9 cellular contexts compared by ENCODE assay signal in the genomic region with DNA sequence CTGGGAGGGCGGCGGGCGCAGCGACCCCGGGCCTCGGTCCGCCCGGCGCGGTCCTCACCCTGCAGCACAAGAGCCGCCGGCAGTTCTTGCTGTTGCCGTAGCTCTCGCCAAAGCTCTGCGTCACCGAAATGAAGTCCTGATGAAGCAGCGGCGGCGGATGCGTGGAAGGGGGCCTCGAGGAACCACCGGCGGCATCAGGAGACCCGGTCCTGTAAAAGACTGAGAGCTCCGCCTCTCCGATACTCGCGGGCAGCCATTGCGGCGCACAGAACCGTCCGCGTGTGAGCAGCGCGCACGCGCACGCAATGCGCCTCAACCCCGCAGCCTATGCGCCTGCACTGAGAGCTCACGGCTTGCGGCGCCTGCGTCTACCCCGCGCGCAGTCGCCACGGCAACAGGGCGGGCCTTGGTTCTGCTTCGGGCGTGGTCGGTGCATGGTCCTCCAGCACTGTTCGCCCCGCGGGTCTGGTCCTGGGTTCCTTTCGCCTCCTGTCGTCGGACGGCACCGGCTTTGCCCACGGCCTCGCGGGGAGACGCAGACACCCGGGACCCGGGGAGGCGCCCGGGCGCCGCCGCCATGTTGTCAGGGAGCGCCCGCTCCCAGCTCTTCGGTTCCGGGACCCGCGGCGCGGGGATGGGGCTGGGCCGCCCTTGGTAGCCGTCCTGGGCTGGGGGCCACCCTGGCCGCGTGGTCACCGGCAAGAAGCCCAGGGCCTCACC. TPM values are rescaled to one million over a fixed set of nuclear protein-coding genes. Genes with fewer than 3 reads are reported as not detected.
A peak's percentile ranks its signal among the peaks of the same experiment; 100 is the strongest.
DNase-seq lines count a peak whose midpoint lies in the region; ATAC-seq, FAIRE-seq and TF ChIP-seq lines count a peak whose summit lies in the region.
"Had no signal": no experiment of that assay in that cellular context is flagged by ENCODE, and none has a peak within 500 bp of the region (broad histone marks: within the 10 kb centered on the region; RNA-seq: fewer than 3 reads in every experiment).

No MANE protein-coding gene starts in this region.

- POLR2A ChIA-PET in BJ (lab: Charles Lee) (interaction anchor here (0.5 to 1.0 kb wide), 2 partner anchors 59 to 94 kb away, joined by 3 read pairs; no protein-coding TSS in a partner anchor), HepG2 (lab: Yijun Ruan, JAX) (interaction anchor here (0.7 to 2.4 kb wide), 21 partner anchors 8 to 243 kb away, joined by 3 to 34 read pairs (median 4); partner anchors contain the start of genes ANAPC2, GRIN1, MAN1B1 and RNF208)

- TF ChIP-seq CTCF in BJ (IDR thresholded peaks at IDR 0.05; ENCODE audit: insufficient read depth, low read depth, low read length): no peak
- TF ChIP-seq CTCF in HepG2 (CRISPR knock-in tag; IDR thresholded peaks at IDR 0.05): no peak; the same call in 1 of the 2 replicates

- FAIRE-seq in HepG2 (lab: Jason Lieb, UNC): peak; percentile 86

- in situ Hi-C loops in HepG2 (cut with HindIII; ENCODE audit: extremely low pct_ligation_motif_present, low pct_unique_long_range_greater_than_20kb): no loop called here

- peak; percentile 73 to 91 for TF ChIP-seq POLR2A in HepG2 (IDR thresholded peaks at IDR 0.05; ENCODE audit: insufficient read depth in 1 of 2, low read depth in 2 of 2, low read length in 2 of 2)

- CTCF ChIA-PET in BJ (lab: Yijun Ruan, JAX): interaction anchor here (0.6 to 1.4 kb wide), 4 partner anchors 98 to 405 kb away, joined by 3 to 11 read pairs (median 4); partner anchors contain the start of genes RNF224 and TUBB4B
- CTCF ChIA-PET in HepG2 (lab: Yijun Ruan, JAX; ENCODE audit: low intra/inter-chr PET ratio, low total read pairs): no interaction called here

- no peaks in the 10 kb centered on the region for H3K9me3 ChIP-seq in HepG2 (ENCODE audit: low read length)

- peak overlapping the region; percentile 80 for H3K9ac ChIP-seq in HepG2 (ENCODE audit: insufficient read depth, low read depth, low read length)

- peak; percentile 81 for ATAC-seq in HG03460 (IDR thresholded peaks at IDR 0.05; ENCODE audit: unreplicated experiment)
- peak; percentile 95 for ATAC-seq in HepG2

- TF ChIP-seq RAD21 in HepG2 (CRISPR knock-in tag; IDR thresholded peaks at IDR 0.05): peak; percentile 39

- no peak overlapping the region for H2AFZ ChIP-seq in HepG2 (ENCODE audit: low read length)

- no TSS peak for BruUV-seq in HepG2 (replicated peaks; lab: Mats Ljungman, UMichigan)

- peak overlapping the region; percentile 98 for H3K4me2 ChIP-seq in HepG2 (ENCODE audit: low read depth, low read length)

- no CpG with 5 or more reads among the region's 86 CpGs for whole genome bisulfite sequencing in HepG2 (ENCODE audit: low lambda C conversion rate)

- H3K27me3 ChIP-seq in BJ (ENCODE audit: control insufficient read depth, insufficient read depth, low read length) (no peaks in the 10 kb centered on the region), HepG2 (ENCODE audit: control insufficient read depth in 1 of 2, insufficient read depth in 2 of 2, low read length in 2 of 2) (no peaks in the 10 kb centered on the region)

- peak overlapping the region; percentile 82 for H3K27ac ChIP-seq in HepG2 (ENCODE audit: extremely low read length, insufficient read depth, low read length)

- H3K4me3 ChIP-seq in BJ (ENCODE audit: low read depth, low read length) (peak overlapping the region; percentile 63), HepG2 (replicated peaks in 1 of 3; ENCODE audit: insufficient read depth in 1 of 3, low read depth in 2 of 3, low read length in 3 of 3) (peak overlapping the region; percentile 75 to 90 (median 85))

- H3K79me2 ChIP-seq in HepG2 (ENCODE audit: insufficient read depth, low read length): peaks cover 19% of the 10 kb centered on the region

- TF ChIP-seq EP300 in HepG2 (IDR thresholded peaks at IDR 0.05; ENCODE audit: low read depth in 2 of 2, low read length in 2 of 2): no peak; a peak in 1 of 4 replicates
- no peak for TF ChIP-seq EP300 in HepG2 (CRISPR knock-in tag; IDR thresholded peaks at IDR 0.05; ENCODE audit: borderline replicate concordance)

- peaks cover 5% of the 10 kb centered on the region; the same call in 1 of the 2 replicates for H4K20me1 ChIP-seq in HepG2 (ENCODE audit: insufficient read depth, low read length)

- H3K4me1 ChIP-seq in HepG2 (ENCODE audit: insufficient read depth, low read length): peaks cover 24% of the 10 kb centered on the region

- DNase-seq in BJ (ENCODE audit: low read depth) (peak; percentile 54), GM19240 (ENCODE audit: insufficient read length, low spot score) (peak; percentile 94), NCI-H526 (lab: John Stamatoyannopoulos, UW) (peak; percentile 56 to 91), dermis blood vessel endothelial cell (peak; percentile 96), HepG2 (ENCODE audit: low spot score) (peak; percentile 81)
- peak; percentile 78 to 85 for DNase-seq in activated CD4-positive, alpha-beta T cell treated with anti-CD3 and anti-CD28 coated beads, Interleukin-2, amount 50 U/mL, for 24 hours (ENCODE audit: low read depth in 1 of 2, low spot score in 1 of 2)
- DNase-seq in stimulated activated CD4-positive, alpha-beta T cell treated with anti-CD3 and anti-CD28 coated beads, Interleukin-2, amount 100 ng/mL, for 4 hours (ENCODE audit: low read depth): peak; percentile 85

- H3K36me3 ChIP-seq in BJ (ENCODE audit: control insufficient read depth, insufficient read depth, low read length) (no peaks in the 10 kb centered on the region), HepG2 (replicated peaks in 1 of 2; ENCODE audit: control insufficient read depth in 1 of 2, insufficient read depth in 2 of 2, low read length in 2 of 2) (no peaks in the 10 kb centered on the region)

- intact Hi-C loops in HepG2 (cut with micrococcal nuclease; ENCODE audit: unreplicated experiment): no loop called here

RNA-seq across cellular contexts. Expression of gene GRIN1, which starts 9.3 kb away (rescaled TPM):
- polyA plus RNA-seq in BJ (2011; rRNA removed): 0.04 and 0.10 TPM in 2 replicates
- 0.10 and 0.66 TPM in 2 replicates for polyA minus RNA-seq in BJ (2011; rRNA and poly(A)+ RNA removed)
- 0.05 and 0.17 TPM in 2 replicates for total RNA-seq in dermis blood vessel endothelial cell
- total RNA-seq in HepG2 (2016; rRNA removed; fragmentation: Illumina TruSeq; extraction: Trizol): not detected in 2 replicates
- not detected in 2 replicates for total RNA-seq in HepG2 (2016; cell fraction: cytosol; rRNA removed; fragmentation: Illumina TruSeq; extraction: Trizol; ENCODE audit: low read depth)
- total RNA-seq in HepG2 (2016; cell fraction: insoluble cytoplasmic fraction; rRNA removed; fragmentation: Illumina TruSeq; extraction: Trizol): not detected in 2 replicates
- not detected in 2 replicates for total RNA-seq in HepG2 (2016; cell fraction: membrane; rRNA removed; fragmentation: Illumina TruSeq; extraction: Trizol)
- 0.09 TPM in 1 of 2 replicates, not detected in the other for total RNA-seq in HepG2 (2016; cell fraction: nucleus; rRNA removed; fragmentation: Illumina TruSeq; extraction: Trizol)
- 0.05 and 0.13 TPM in 2 replicates for polyA plus RNA-seq in HepG2 (2011; rRNA removed)
- polyA plus RNA-seq in HepG2 (2011; cell fraction: cytosol; rRNA removed): 0.04 and 0.16 TPM in 2 replicates
- polyA plus RNA-seq in HepG2 (2011; cell fraction: nucleus; rRNA removed): 0.64 and 1.3 TPM in 2 replicates
- 0.32 and 0.40 TPM in 2 replicates for polyA plus RNA-seq in HepG2 (2012)
- not detected in 2 replicates for polyA plus RNA-seq in HepG2 (2016; cell fraction: cytosol; fragmentation: Illumina TruSeq; extraction: Trizol; ENCODE audit: low read depth)
- not detected in 2 replicates for polyA plus RNA-seq in HepG2 (2016; cell fraction: insoluble cytoplasmic fraction; fragmentation: Illumina TruSeq; extraction: Trizol; ENCODE audit: low read depth)
- polyA plus RNA-seq in HepG2 (2016; cell fraction: membrane; fragmentation: Illumina TruSeq; extraction: Trizol; ENCODE audit: low read depth): not detected in 2 replicates
- not detected in 2 replicates for polyA plus RNA-seq in HepG2 (2016; cell fraction: nucleus; fragmentation: Illumina TruSeq; extraction: Trizol; ENCODE audit: insufficient read depth, low read depth)
- polyA minus RNA-seq in HepG2 (2011; rRNA and poly(A)+ RNA removed; ENCODE audit: low replicate concordance): 0.05 and 0.06 TPM in 2 replicates
- not detected in 2 replicates for polyA minus RNA-seq in HepG2 (2011; cell fraction: cytosol; rRNA and poly(A)+ RNA removed)
- 0.39 TPM in 1 of 2 replicates, not detected in the other for polyA minus RNA-seq in HepG2 (2011; cell fraction: nucleus; rRNA and poly(A)+ RNA removed)

RNA-seq across cellular contexts. Expression of gene DPP7, which starts 15.1 kb away (rescaled TPM):
- polyA plus RNA-seq in BJ (2011; rRNA removed) (66.7 and 94.4 TPM in 2 replicates), HepG2 (2011; rRNA removed) (4.5 and 6.5 TPM in 2 replicates)
- polyA minus RNA-seq in BJ (2011; rRNA and poly(A)+ RNA removed): 35.7 and 70.8 TPM in 2 replicates
- total RNA-seq in dermis blood vessel endothelial cell (81.5 and 98.5 TPM in 2 replicates), HepG2 (2016; rRNA removed; fragmentation: Illumina TruSeq; extraction: Trizol) (0.66 and 1.2 TPM in 2 replicates)
- 0.91 and 1.4 TPM in 2 replicates for total RNA-seq in HepG2 (2016; cell fraction: cytosol; rRNA removed; fragmentation: Illumina TruSeq; extraction: Trizol; ENCODE audit: low read depth)
- total RNA-seq in HepG2 (2016; cell fraction: insoluble cytoplasmic fraction; rRNA removed; fragmentation: Illumina TruSeq; extraction: Trizol): 0.65 and 0.95 TPM in 2 replicates
- total RNA-seq in HepG2 (2016; cell fraction: membrane; rRNA removed; fragmentation: Illumina TruSeq; extraction: Trizol): 0.83 TPM in 2 replicates
- 0.97 and 1.4 TPM in 2 replicates for total RNA-seq in HepG2 (2016; cell fraction: nucleus; rRNA removed; fragmentation: Illumina TruSeq; extraction: Trizol)
- polyA plus RNA-seq in HepG2 (2011; cell fraction: cytosol; rRNA removed): 1.9 and 3.2 TPM in 2 replicates
- polyA plus RNA-seq in HepG2 (2011; cell fraction: nucleus; rRNA removed): 28.6 and 38.6 TPM in 2 replicates
- 3.1 and 4.5 TPM in 2 replicates for polyA plus RNA-seq in HepG2 (2012)
- 0.95 and 1.3 TPM in 2 replicates for polyA plus RNA-seq in HepG2 (2016; cell fraction: cytosol; fragmentation: Illumina TruSeq; extraction: Trizol; ENCODE audit: low read depth)
- polyA plus RNA-seq in HepG2 (2016; cell fraction: insoluble cytoplasmic fraction; fragmentation: Illumina TruSeq; extraction: Trizol; ENCODE audit: low read depth): 0.72 and 1.0 TPM in 2 replicates
- polyA plus RNA-seq in HepG2 (2016; cell fraction: membrane; fragmentation: Illumina TruSeq; extraction: Trizol; ENCODE audit: low read depth): 0.70 and 0.74 TPM in 2 replicates
- 4.6 and 5.3 TPM in 2 replicates for polyA plus RNA-seq in HepG2 (2016; cell fraction: nucleus; fragmentation: Illumina TruSeq; extraction: Trizol; ENCODE audit: insufficient read depth, low read depth)
- polyA minus RNA-seq in HepG2 (2011; rRNA and poly(A)+ RNA removed; ENCODE audit: low replicate concordance): 3.4 and 95.8 TPM in 2 replicates
- polyA minus RNA-seq in HepG2 (2011; cell fraction: cytosol; rRNA and poly(A)+ RNA removed): 1.5 and 1.6 TPM in 2 replicates
- polyA minus RNA-seq in HepG2 (2011; cell fraction: nucleus; rRNA and poly(A)+ RNA removed): 1.9 and 2.3 TPM in 2 replicates

RNA-seq across cellular contexts. Expression of gene LRRC26, which starts 40.2 kb away (rescaled TPM):
- polyA plus RNA-seq in BJ (2011; rRNA removed) (not detected in 2 replicates), HepG2 (2011; rRNA removed) (not detected in 2 replicates)
- not detected in 2 replicates for polyA minus RNA-seq in BJ (2011; rRNA and poly(A)+ RNA removed)
- total RNA-seq in dermis blood vessel endothelial cell (not detected in 2 replicates), HepG2 (2016; rRNA removed; fragmentation: Illumina TruSeq; extraction: Trizol) (not detected in 2 replicates)
- not detected in 2 replicates for total RNA-seq in HepG2 (2016; cell fraction: cytosol; rRNA removed; fragmentation: Illumina TruSeq; extraction: Trizol; ENCODE audit: low read depth)
- not detected in 2 replicates for total RNA-seq in HepG2 (2016; cell fraction: insoluble cytoplasmic fraction; rRNA removed; fragmentation: Illumina TruSeq; extraction: Trizol)
- not detected in 2 replicates for total RNA-seq in HepG2 (2016; cell fraction: membrane; rRNA removed; fragmentation: Illumina TruSeq; extraction: Trizol)
- not detected in 2 replicates for total RNA-seq in HepG2 (2016; cell fraction: nucleus; rRNA removed; fragmentation: Illumina TruSeq; extraction: Trizol)
- polyA plus RNA-seq in HepG2 (2011; cell fraction: cytosol; rRNA removed): 0.09 TPM in 1 of 2 replicates, not detected in the other
- polyA plus RNA-seq in HepG2 (2011; cell fraction: nucleus; rRNA removed): 0.18 and 0.26 TPM in 2 replicates
- polyA plus RNA-seq in HepG2 (2012): not detected in 2 replicates
- not detected in 2 replicates for polyA plus RNA-seq in HepG2 (2016; cell fraction: cytosol; fragmentation: Illumina TruSeq; extraction: Trizol; ENCODE audit: low read depth)
- polyA plus RNA-seq in HepG2 (2016; cell fraction: insoluble cytoplasmic fraction; fragmentation: Illumina TruSeq; extraction: Trizol; ENCODE audit: low read depth): not detected in 2 replicates
- polyA plus RNA-seq in HepG2 (2016; cell fraction: membrane; fragmentation: Illumina TruSeq; extraction: Trizol; ENCODE audit: low read depth): not detected in 2 replicates
- not detected in 2 replicates for polyA plus RNA-seq in HepG2 (2016; cell fraction: nucleus; fragmentation: Illumina TruSeq; extraction: Trizol; ENCODE audit: insufficient read depth, low read depth)
- 0.21 TPM in 1 of 2 replicates, not detected in the other for polyA minus RNA-seq in HepG2 (2011; rRNA and poly(A)+ RNA removed; ENCODE audit: low replicate concordance)
- not detected in 2 replicates for polyA minus RNA-seq in HepG2 (2011; cell fraction: cytosol; rRNA and poly(A)+ RNA removed)
- polyA minus RNA-seq in HepG2 (2011; cell fraction: nucleus; rRNA and poly(A)+ RNA removed): not detected in 2 replicates
- total RNA-seq: T-helper 2 cell treated with Interferon-gamma antibody and Interleukin-4, amounts not matched to agents 100 ng/mL and 5 ng/mL, for 36 hours had no signal

RNA-seq across cellular contexts. Expression of gene TMEM210, which starts 42.2 kb away (rescaled TPM):
- not detected in 2 replicates for polyA plus RNA-seq in BJ (2011; rRNA removed)
- not detected in 2 replicates for polyA minus RNA-seq in BJ (2011; rRNA and poly(A)+ RNA removed)
- not detected in 2 replicates for total RNA-seq in dermis blood vessel endothelial cell
- total RNA-seq in HepG2 (2016; rRNA removed; fragmentation: Illumina TruSeq; extraction: Trizol): not detected in 2 replicates
- not detected in 2 replicates for total RNA-seq in HepG2 (2016; cell fraction: cytosol; rRNA removed; fragmentation: Illumina TruSeq; extraction: Trizol; ENCODE audit: low read depth)
- total RNA-seq in HepG2 (2016; cell fraction: insoluble cytoplasmic fraction; rRNA removed; fragmentation: Illumina TruSeq; extraction: Trizol): not detected in 2 replicates
- total RNA-seq in HepG2 (2016; cell fraction: membrane; rRNA removed; fragmentation: Illumina TruSeq; extraction: Trizol): not detected in 2 replicates
- not detected in 2 replicates for total RNA-seq in HepG2 (2016; cell fraction: nucleus; rRNA removed; fragmentation: Illumina TruSeq; extraction: Trizol)
- polyA plus RNA-seq in HepG2 (2011; rRNA removed): not detected in 2 replicates
- polyA plus RNA-seq in HepG2 (2011; cell fraction: cytosol; rRNA removed): not detected in 2 replicates
- polyA plus RNA-seq in HepG2 (2011; cell fraction: nucleus; rRNA removed): not detected in 2 replicates
- not detected in 2 replicates for polyA plus RNA-seq in HepG2 (2012)
- not detected in 2 replicates for polyA plus RNA-seq in HepG2 (2016; cell fraction: cytosol; fragmentation: Illumina TruSeq; extraction: Trizol; ENCODE audit: low read depth)
- polyA plus RNA-seq in HepG2 (2016; cell fraction: insoluble cytoplasmic fraction; fragmentation: Illumina TruSeq; extraction: Trizol; ENCODE audit: low read depth): not detected in 2 replicates
- polyA plus RNA-seq in HepG2 (2016; cell fraction: membrane; fragmentation: Illumina TruSeq; extraction: Trizol; ENCODE audit: low read depth): not detected in 2 replicates
- polyA plus RNA-seq in HepG2 (2016; cell fraction: nucleus; fragmentation: Illumina TruSeq; extraction: Trizol; ENCODE audit: insufficient read depth, low read depth): not detected in 2 replicates
- 0.19 TPM in 1 of 2 replicates, not detected in the other for polyA minus RNA-seq in HepG2 (2011; rRNA and poly(A)+ RNA removed; ENCODE audit: low replicate concordance)
- not detected in 2 replicates for polyA minus RNA-seq in HepG2 (2011; cell fraction: cytosol; rRNA and poly(A)+ RNA removed)
- not detected in 2 replicates for polyA minus RNA-seq in HepG2 (2011; cell fraction: nucleus; rRNA and poly(A)+ RNA removed)
- total RNA-seq: T-helper 2 cell treated with Interferon-gamma antibody and Interleukin-4, amounts not matched to agents 100 ng/mL and 5 ng/mL, for 36 hours had no signal

RNA-seq across cellular contexts. Expression of gene MAN1B1, which starts 42.8 kb away (rescaled TPM):
- 53.0 and 80.0 TPM in 2 replicates for polyA plus RNA-seq in BJ (2011; rRNA removed)
- polyA minus RNA-seq in BJ (2011; rRNA and poly(A)+ RNA removed): 37.3 and 50.3 TPM in 2 replicates
- 73.1 and 76.6 TPM in 2 replicates for total RNA-seq in dermis blood vessel endothelial cell
- total RNA-seq in HepG2 (2016; rRNA removed; fragmentation: Illumina TruSeq; extraction: Trizol): 19.0 and 48.9 TPM in 2 replicates
- total RNA-seq in HepG2 (2016; cell fraction: cytosol; rRNA removed; fragmentation: Illumina TruSeq; extraction: Trizol; ENCODE audit: low read depth): 9.3 and 10.3 TPM in 2 replicates
- 17.2 and 48.2 TPM in 2 replicates for total RNA-seq in HepG2 (2016; cell fraction: insoluble cytoplasmic fraction; rRNA removed; fragmentation: Illumina TruSeq; extraction: Trizol)
- 17.0 and 19.9 TPM in 2 replicates for total RNA-seq in HepG2 (2016; cell fraction: membrane; rRNA removed; fragmentation: Illumina TruSeq; extraction: Trizol)
- 44.7 and 51.0 TPM in 2 replicates for total RNA-seq in HepG2 (2016; cell fraction: nucleus; rRNA removed; fragmentation: Illumina TruSeq; extraction: Trizol)
- polyA plus RNA-seq in HepG2 (2011; rRNA removed): 59.5 and 60.6 TPM in 2 replicates
- 48.6 and 64.5 TPM in 2 replicates for polyA plus RNA-seq in HepG2 (2011; cell fraction: cytosol; rRNA removed)
- 146 and 162 TPM in 2 replicates for polyA plus RNA-seq in HepG2 (2011; cell fraction: nucleus; rRNA removed)
- 30.5 and 38.6 TPM in 2 replicates for polyA plus RNA-seq in HepG2 (2012)
- 6.7 and 6.8 TPM in 2 replicates for polyA plus RNA-seq in HepG2 (2016; cell fraction: cytosol; fragmentation: Illumina TruSeq; extraction: Trizol; ENCODE audit: low read depth)
- 16.2 and 18.3 TPM in 2 replicates for polyA plus RNA-seq in HepG2 (2016; cell fraction: insoluble cytoplasmic fraction; fragmentation: Illumina TruSeq; extraction: Trizol; ENCODE audit: low read depth)
- polyA plus RNA-seq in HepG2 (2016; cell fraction: membrane; fragmentation: Illumina TruSeq; extraction: Trizol; ENCODE audit: low read depth): 11.2 and 12.8 TPM in 2 replicates
- polyA plus RNA-seq in HepG2 (2016; cell fraction: nucleus; fragmentation: Illumina TruSeq; extraction: Trizol; ENCODE audit: insufficient read depth, low read depth): 78.7 and 83.1 TPM in 2 replicates
- 71.9 and 74.1 TPM in 2 replicates for polyA minus RNA-seq in HepG2 (2011; rRNA and poly(A)+ RNA removed; ENCODE audit: low replicate concordance)
- polyA minus RNA-seq in HepG2 (2011; cell fraction: cytosol; rRNA and poly(A)+ RNA removed): 24.7 and 26.8 TPM in 2 replicates
- polyA minus RNA-seq in HepG2 (2011; cell fraction: nucleus; rRNA and poly(A)+ RNA removed): 40.9 and 45.3 TPM in 2 replicates

Comparison
In these comparisons a context has a peak if more than half of its experiments do, and no peak if none do; other contexts are left out.
1. Peak in every context shown above with its lines: DNase-seq, ATAC-seq, H3K4me3 ChIP-seq and H3K27ac ChIP-seq.
2. RNA of gene DPP7, which starts 15.1 kb away (total RNA-seq): 81.5 to 98.5 TPM in dermis blood vessel endothelial cell; 0.65 to 1.4 TPM in HepG2; every median in the first group is over 10 times any median in the second.